ENCODE assay signal across 1 cellular context in the genomic region with DNA sequence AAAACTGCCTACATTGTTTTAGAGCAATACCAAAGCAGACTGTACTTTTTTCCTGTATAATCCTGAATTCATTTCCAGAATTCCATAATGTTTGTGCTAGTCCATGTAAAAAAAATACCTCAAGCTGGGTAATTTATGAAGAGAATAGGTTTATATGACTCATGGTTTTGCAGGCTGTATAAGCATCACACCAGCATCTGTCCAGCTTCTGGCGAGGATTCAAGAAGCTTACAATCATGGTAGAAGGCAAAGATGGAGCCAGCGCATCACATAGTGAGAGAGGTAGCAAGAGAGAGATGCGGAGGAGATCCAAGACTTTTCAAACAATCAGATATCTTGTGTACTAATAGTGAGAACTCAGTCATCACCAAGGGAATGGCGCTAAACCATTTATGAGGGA.
TF ChIP-seq lines count a peak whose summit lies in the region.

No MANE protein-coding gene starts in this region.

TF ChIP-seq in IMR-90, 13 proteins besides CTCF, POLR2A, EP300 and RAD21:
- TF ChIP-seq RFX5 (IDR thresholded peaks at IDR 0.05; ENCODE audit: low read depth, low read length) (no peak), MAFK (IDR thresholded peaks at IDR 0.05; ENCODE audit: low read depth, low read length) (no peak), MAZ (IDR thresholded peaks at IDR 0.05; ENCODE audit: borderline replicate concordance, low read depth, low read length) (no peak), NFE2L2 (IDR thresholded peaks at IDR 0.05; ENCODE audit: low read depth, low read length) (no peak), RCOR1 (IDR thresholded peaks at IDR 0.05; ENCODE audit: insufficient replicate concordance, low read length) (no peak), SMC3 (IDR thresholded peaks at IDR 0.05; ENCODE audit: low read depth, low read length) (no peak), MXI1 (IDR thresholded peaks at IDR 0.05; ENCODE audit: borderline replicate concordance, low read depth, low read length) (no peak)
TF ChIP-seq in IMR-90: peak in this region for 0.
